ENCODE assay signal across 16 cellular contexts in genomic region chr22:37602878-37603277, GRCh38. TPM values are rescaled to one million over a fixed set of nuclear protein-coding genes. Genes with fewer than 3 reads are reported as not detected.
"Had no signal": no experiment of that assay in that cellular context is flagged by ENCODE, and none has a peak within 500 bp of the region (broad histone marks: within the 10 kb centered on the region; RNA-seq: fewer than 3 reads in every experiment).

No MANE protein-coding gene starts in this region.

RNA-seq across cellular contexts. Expression of gene LGALS2, which starts 23.0 kb away (rescaled TPM):
- total RNA-seq: activated B cell treated with CpG ODN at 0.5 μM for 24 hours; activated CD4-positive, alpha-beta memory T cell treated with anti-CD3 and anti-CD28 coated beads for 36 hours; activated CD8-positive, alpha-beta memory T cell treated with anti-CD3 and anti-CD28 coated beads for 36 hours; activated CD8-positive, alpha-beta T cell treated with anti-CD3 and anti-CD28 coated beads for 36 hours; activated naive CD4-positive, alpha-beta T cell treated with anti-CD3 and anti-CD28 coated beads, Interleukin-2, amount 50 U/mL, for 72 hours; activated naive CD8-positive, alpha-beta T cell treated with anti-CD3 and anti-CD28 coated beads for 36 hours; activated T-cell treated with anti-CD3 and anti-CD28 coated beads, Interleukin-2, amount 50 U/mL, for 4 hours; activated T-cell treated with anti-CD3 and anti-CD28 coated beads, Interleukin-2, amount 50 U/mL, for 72 hours; activated T-helper 1 cell treated with anti-CD3 and anti-CD28 coated beads, Interleukin-12 subunit alpha, Interleukin-12 subunit beta, Interleukin-2, Interleukin-4 antibody, amounts not matched to agents 30 ng/mL and 10 ng/mL and 1 ng/mL, durations not matched to agents 14 hours and 24 hours and 36 hours; activated T-helper 2 cell treated with anti-CD3 and anti-CD28 coated beads, Interferon-gamma antibody, Interleukin-2, Interleukin-4, amounts not matched to agents 10 μg/mL and 5 μg/mL and 100 μg/mL, durations not matched to agents 14 hours and 24 hours and 36 hours; astrocyte; bronchial epithelial cell; cardiac muscle cell; chondrocyte; T-helper 2 cell treated with Interferon-gamma antibody and Interleukin-4, amounts not matched to agents 100 ng/mL and 5 ng/mL, for 36 hours had no signal
- polyA plus RNA-seq: cardiac muscle cell had no signal

RNA-seq across cellular contexts. Expression of gene CDC42EP1, which starts 42.6 kb away (rescaled TPM):
- total RNA-seq: activated B cell treated with CpG ODN at 0.5 μM for 24 hours, T-helper 17 cell had no signal
